In genomic region chr11:43581370-43582023, GRCh38 we compare ENCODE assay signal across 2 cellular contexts.
TF ChIP-seq lines count a peak whose summit lies in the region.

No MANE protein-coding gene starts in this region.

TF ChIP-seq in IMR-90, 13 proteins besides CTCF, POLR2A, EP300 and RAD21:
- no peak for TF ChIP-seq NFE2L2 (IDR thresholded peaks at IDR 0.05; ENCODE audit: low read depth, low read length)
- no peak for TF ChIP-seq RCOR1 (IDR thresholded peaks at IDR 0.05; ENCODE audit: insufficient replicate concordance, low read length)
- TF ChIP-seq MAFK (IDR thresholded peaks at IDR 0.05; ENCODE audit: low read depth, low read length), result no peak

TF ChIP-seq in H1, 55 proteins besides CTCF, POLR2A, EP300 and RAD21:
- TF ChIP-seq RNF2 (IDR thresholded peaks at IDR 0.05; ENCODE audit: borderline replicate concordance, low read depth, low read length, missing control alignments, poor library complexity, severe bottlenecking) (peak; percentile 82), EZH2 (IDR thresholded peaks at IDR 0.05; ENCODE audit: low read depth, low read length, severe bottlenecking) (no peak)
